Comparison of ENCODE assay signal across 24 cellular contexts in the genomic region with DNA sequence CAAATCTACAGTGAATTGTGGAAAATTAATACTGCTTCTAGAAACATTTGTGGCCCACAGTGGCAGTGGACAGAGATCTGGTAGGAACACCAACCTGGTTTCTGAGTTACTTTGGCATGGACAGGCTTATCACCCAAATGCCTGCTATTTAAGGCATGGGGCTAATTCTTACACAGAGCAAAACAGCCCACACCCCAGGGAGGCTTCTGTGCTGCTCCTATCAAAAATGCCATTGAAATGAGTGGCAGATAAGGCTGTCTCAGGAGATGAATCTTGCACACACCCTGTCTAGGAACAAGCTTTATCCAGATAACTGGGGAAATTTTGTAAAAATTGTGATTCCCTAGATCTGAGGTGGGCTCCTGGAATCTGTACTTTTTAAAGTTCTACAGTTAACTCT.
"Had no signal": no experiment of that assay in that cellular context is flagged by ENCODE, and none has a peak within 500 bp of the region (broad histone marks: within the 10 kb centered on the region; RNA-seq: fewer than 3 reads in every experiment).

No MANE protein-coding gene starts in this region.

- H3K27ac ChIP-seq: adrenal gland, ascending aorta, coronary artery, dorsolateral prefrontal cortex had no signal

- DNase-seq: activated CD4-positive, alpha-beta memory T cell treated with anti-CD3 and anti-CD28 coated beads for 36 hours; activated CD4-positive, alpha-beta T cell treated with anti-CD3 and anti-CD28 coated beads for 36 hours; activated CD4-positive, alpha-beta T cell treated with anti-CD3 and anti-CD28 coated beads, Interleukin-2, amount 10 ng/mL, durations not matched to agents 24 days and 14 days; activated CD4-positive, CD25-positive, alpha-beta regulatory T cell; activated CD4-positive, CD25-positive, alpha-beta regulatory T cell treated with anti-CD3 and anti-CD28 coated beads, Interleukin-2, amount 50 U/mL, for 72 hours; activated CD8-positive, alpha-beta memory T cell treated with anti-CD3 and anti-CD28 coated beads, Interleukin-2, amount 10 ng/mL, durations not matched to agents 7 days and 5 days; activated CD8-positive, alpha-beta memory T cell treated with anti-CD3 and anti-CD28 coated beads, Interleukin-2, amount 50 U/mL, for 4 hours; activated CD8-positive, alpha-beta T cell treated with anti-CD3 and anti-CD28 coated beads, Interleukin-2, amount 10 ng/mL, durations not matched to agents 7 days and 5 days; activated effector memory CD4-positive, alpha-beta T cell treated with anti-CD3 and anti-CD28 coated beads, Interleukin-2, amount 50 U/mL, for 16 hours; activated naive CD4-positive, alpha-beta T cell treated with anti-CD3 and anti-CD28 coated beads for 36 hours; activated naive CD8-positive, alpha-beta T cell treated with anti-CD3 and anti-CD28 coated beads for 36 hours; activated naive CD8-positive, alpha-beta T cell treated with anti-CD3 and anti-CD28 coated beads, Interleukin-2, amount 50 U/mL, for 24 hours; activated T-cell treated with anti-CD3 and anti-CD28 coated beads, Interleukin-2, amount 50 U/mL, for 1 hour; activated T-cell treated with anti-CD3 and anti-CD28 coated beads, Interleukin-2, amount 50 U/mL, for 48 hours; adrenal gland; dorsolateral prefrontal cortex; effector memory CD4-positive, alpha-beta T cell; endodermal cell; foreskin fibroblast; head of caudate nucleus; T-helper 2 cell had no signal

- H3K4me3 ChIP-seq: adrenal gland, ascending aorta, coronary artery, dorsolateral prefrontal cortex had no signal

- H3K4me1 ChIP-seq: adrenal gland had no signal

- H3K9me3 ChIP-seq: adrenal gland, ascending aorta had no signal

- H3K36me3 ChIP-seq: adrenal gland, ascending aorta had no signal

- ATAC-seq: activated CD4-positive, alpha-beta T cell treated with anti-CD3 and anti-CD28 coated beads for 36 hours; activated CD8-positive, alpha-beta memory T cell treated with anti-CD3 and anti-CD28 coated beads, Interleukin-2, amount 10 ng/mL, durations not matched to agents 7 days and 5 days; activated CD8-positive, alpha-beta T cell treated with anti-CD3 and anti-CD28 coated beads, Interleukin-2, amount 10 ng/mL, durations not matched to agents 7 days and 5 days; activated naive CD8-positive, alpha-beta T cell treated with anti-CD3 and anti-CD28 coated beads, Interleukin-2, amount 50 U/mL, for 24 hours; esophagus mucosa had no signal

- H3K27me3 ChIP-seq: adrenal gland, ascending aorta had no signal
